In genomic region chr1:172254521-172255222, GRCh38 we compare ENCODE assay signal across 1 cellular context.
TF ChIP-seq lines count a peak whose summit lies in the region.

No MANE protein-coding gene starts in this region.

TF ChIP-seq in IMR-90, 13 proteins besides CTCF, POLR2A, EP300 and RAD21:
- no peak for TF ChIP-seq CHD1 (IDR thresholded peaks at IDR 0.05; ENCODE audit: low read depth, low read length)
- no peak for TF ChIP-seq USF2 (IDR thresholded peaks at IDR 0.05; ENCODE audit: low read depth, low read length)
- no peak; the same call in 1 of the 2 replicates for TF ChIP-seq SMC3 (IDR thresholded peaks at IDR 0.05; ENCODE audit: low read depth, low read length)
- TF ChIP-seq FOS (IDR thresholded peaks at IDR 0.05; ENCODE audit: low read depth, low read length), result peak; percentile 92
- peak; percentile 27; the same call in 1 of the 2 replicates for TF ChIP-seq CEBPB (IDR thresholded peaks at IDR 0.05; ENCODE audit: low read depth, low read length)
- no peak for TF ChIP-seq NFE2L2 (IDR thresholded peaks at IDR 0.05; ENCODE audit: low read depth, low read length)
- no peak for TF ChIP-seq RFX5 (IDR thresholded peaks at IDR 0.05; ENCODE audit: low read depth, low read length)
- TF ChIP-seq BHLHE40 (IDR thresholded peaks at IDR 0.05; ENCODE audit: low read depth, low read length), result peak; percentile 34; the same call in 1 of the 2 replicates
- TF ChIP-seq MXI1 (IDR thresholded peaks at IDR 0.05; ENCODE audit: borderline replicate concordance, low read depth, low read length), result no peak
- TF ChIP-seq ELK1 (IDR thresholded peaks at IDR 0.05; ENCODE audit: borderline replicate concordance, low read depth, low read length), result no peak
- no peak for TF ChIP-seq RCOR1 (IDR thresholded peaks at IDR 0.05; ENCODE audit: insufficient replicate concordance, low read length)
- no peak for TF ChIP-seq MAFK (IDR thresholded peaks at IDR 0.05; ENCODE audit: low read depth, low read length)
- TF ChIP-seq MAZ (IDR thresholded peaks at IDR 0.05; ENCODE audit: borderline replicate concordance, low read depth, low read length), result no peak
TF ChIP-seq in IMR-90: peak in this region for 3.
